In the genomic region with DNA sequence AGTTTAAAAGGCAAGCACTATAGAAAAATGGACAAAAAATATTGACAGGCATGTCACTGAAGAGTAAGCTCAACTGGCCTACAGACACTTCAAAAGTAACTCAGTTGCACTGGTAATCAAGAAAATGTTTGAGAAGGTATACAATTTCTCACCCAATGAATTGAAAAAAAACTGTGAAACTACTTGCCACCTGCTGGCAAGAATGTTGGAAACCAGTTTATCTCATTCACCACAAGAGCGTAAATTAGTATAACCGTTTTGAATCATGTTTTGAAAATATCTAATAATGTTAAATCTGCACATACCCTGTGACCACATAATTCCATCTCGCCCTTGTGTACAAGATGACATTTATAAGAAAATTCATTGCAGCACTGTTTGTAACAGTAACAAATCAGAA, we compare ENCODE assay signal across 1 cellular context.
TF ChIP-seq lines count a peak whose summit lies in the region.

No MANE protein-coding gene starts in this region.

TF ChIP-seq in GM12878, 131 proteins besides CTCF, POLR2A, EP300 and RAD21 (continued from another document):
- TF ChIP-seq, protein P1, sequence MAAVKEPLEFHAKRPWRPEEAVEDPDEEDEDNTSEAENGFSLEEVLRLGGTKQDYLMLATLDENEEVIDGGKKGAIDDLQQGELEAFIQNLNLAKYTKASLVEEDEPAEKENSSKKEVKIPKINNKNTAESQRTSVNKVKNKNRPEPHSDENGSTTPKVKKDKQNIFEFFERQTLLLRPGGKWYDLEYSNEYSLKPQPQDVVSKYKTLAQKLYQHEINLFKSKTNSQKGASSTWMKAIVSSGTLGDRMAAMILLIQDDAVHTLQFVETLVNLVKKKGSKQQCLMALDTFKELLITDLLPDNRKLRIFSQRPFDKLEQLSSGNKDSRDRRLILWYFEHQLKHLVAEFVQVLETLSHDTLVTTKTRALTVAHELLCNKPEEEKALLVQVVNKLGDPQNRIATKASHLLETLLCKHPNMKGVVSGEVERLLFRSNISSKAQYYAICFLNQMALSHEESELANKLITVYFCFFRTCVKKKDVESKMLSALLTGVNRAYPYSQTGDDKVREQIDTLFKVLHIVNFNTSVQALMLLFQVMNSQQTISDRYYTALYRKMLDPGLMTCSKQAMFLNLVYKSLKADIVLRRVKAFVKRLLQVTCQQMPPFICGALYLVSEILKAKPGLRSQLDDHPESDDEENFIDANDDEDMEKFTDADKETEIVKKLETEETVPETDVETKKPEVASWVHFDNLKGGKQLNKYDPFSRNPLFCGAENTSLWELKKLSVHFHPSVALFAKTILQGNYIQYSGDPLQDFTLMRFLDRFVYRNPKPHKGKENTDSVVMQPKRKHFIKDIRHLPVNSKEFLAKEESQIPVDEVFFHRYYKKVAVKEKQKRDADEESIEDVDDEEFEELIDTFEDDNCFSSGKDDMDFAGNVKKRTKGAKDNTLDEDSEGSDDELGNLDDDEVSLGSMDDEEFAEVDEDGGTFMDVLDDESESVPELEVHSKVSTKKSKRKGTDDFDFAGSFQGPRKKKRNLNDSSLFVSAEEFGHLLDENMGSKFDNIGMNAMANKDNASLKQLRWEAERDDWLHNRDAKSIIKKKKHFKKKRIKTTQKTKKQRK (IDR thresholded peaks at IDR 0.05; ENCODE audit: low read depth, low read length) = no peak
